3 cellular contexts compared by ENCODE assay signal in the genomic region with DNA sequence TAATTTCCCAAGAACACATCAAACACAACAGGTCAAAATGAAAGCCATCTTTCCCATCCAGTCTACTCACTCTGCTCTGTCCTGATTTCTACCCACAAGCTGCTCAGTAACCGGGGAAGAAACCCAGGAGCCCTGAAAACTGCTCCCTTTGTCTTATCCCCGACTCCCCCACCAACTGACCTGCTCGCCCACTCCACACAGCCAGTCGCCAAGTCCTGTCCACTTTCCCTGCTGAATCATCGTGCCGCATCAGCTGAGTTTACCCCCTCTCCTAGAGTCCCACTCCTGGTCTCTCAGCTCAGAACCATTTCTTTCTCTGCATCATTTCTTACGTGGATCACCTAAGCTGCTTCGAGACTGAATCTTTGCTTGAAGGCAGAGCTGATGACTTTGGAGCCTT.
TF ChIP-seq lines count a peak whose summit lies in the region.

No MANE protein-coding gene starts in this region.

TF ChIP-seq in GM23338, 12 proteins besides CTCF, POLR2A, EP300 and RAD21 (continues in another document):
- TF ChIP-seq CREB1 (CRISPR knock-in tag; IDR thresholded peaks at IDR 0.05; ENCODE audit: low read depth) (no peak), EZH2 (IDR thresholded peaks at IDR 0.05; ENCODE audit: low read depth, unreplicated experiment) (no peak), EZH2phosphoT487 (IDR thresholded peaks at IDR 0.05; ENCODE audit: unreplicated experiment) (no peak), ZNF114 (CRISPR knock-in tag; IDR thresholded peaks at IDR 0.05) (no peak), ZNF331 (CRISPR knock-in tag; IDR thresholded peaks at IDR 0.05; ENCODE audit: low read depth) (no peak)
- TF ChIP-seq, protein P1, sequence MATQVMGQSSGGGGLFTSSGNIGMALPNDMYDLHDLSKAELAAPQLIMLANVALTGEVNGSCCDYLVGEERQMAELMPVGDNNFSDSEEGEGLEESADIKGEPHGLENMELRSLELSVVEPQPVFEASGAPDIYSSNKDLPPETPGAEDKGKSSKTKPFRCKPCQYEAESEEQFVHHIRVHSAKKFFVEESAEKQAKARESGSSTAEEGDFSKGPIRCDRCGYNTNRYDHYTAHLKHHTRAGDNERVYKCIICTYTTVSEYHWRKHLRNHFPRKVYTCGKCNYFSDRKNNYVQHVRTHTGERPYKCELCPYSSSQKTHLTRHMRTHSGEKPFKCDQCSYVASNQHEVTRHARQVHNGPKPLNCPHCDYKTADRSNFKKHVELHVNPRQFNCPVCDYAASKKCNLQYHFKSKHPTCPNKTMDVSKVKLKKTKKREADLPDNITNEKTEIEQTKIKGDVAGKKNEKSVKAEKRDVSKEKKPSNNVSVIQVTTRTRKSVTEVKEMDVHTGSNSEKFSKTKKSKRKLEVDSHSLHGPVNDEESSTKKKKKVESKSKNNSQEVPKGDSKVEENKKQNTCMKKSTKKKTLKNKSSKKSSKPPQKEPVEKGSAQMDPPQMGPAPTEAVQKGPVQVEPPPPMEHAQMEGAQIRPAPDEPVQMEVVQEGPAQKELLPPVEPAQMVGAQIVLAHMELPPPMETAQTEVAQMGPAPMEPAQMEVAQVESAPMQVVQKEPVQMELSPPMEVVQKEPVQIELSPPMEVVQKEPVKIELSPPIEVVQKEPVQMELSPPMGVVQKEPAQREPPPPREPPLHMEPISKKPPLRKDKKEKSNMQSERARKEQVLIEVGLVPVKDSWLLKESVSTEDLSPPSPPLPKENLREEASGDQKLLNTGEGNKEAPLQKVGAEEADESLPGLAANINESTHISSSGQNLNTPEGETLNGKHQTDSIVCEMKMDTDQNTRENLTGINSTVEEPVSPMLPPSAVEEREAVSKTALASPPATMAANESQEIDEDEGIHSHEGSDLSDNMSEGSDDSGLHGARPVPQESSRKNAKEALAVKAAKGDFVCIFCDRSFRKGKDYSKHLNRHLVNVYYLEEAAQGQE (IDR thresholded peaks at IDR 0.05; ENCODE audit: unreplicated experiment) = no peak
- TF ChIP-seq, protein P2, sequence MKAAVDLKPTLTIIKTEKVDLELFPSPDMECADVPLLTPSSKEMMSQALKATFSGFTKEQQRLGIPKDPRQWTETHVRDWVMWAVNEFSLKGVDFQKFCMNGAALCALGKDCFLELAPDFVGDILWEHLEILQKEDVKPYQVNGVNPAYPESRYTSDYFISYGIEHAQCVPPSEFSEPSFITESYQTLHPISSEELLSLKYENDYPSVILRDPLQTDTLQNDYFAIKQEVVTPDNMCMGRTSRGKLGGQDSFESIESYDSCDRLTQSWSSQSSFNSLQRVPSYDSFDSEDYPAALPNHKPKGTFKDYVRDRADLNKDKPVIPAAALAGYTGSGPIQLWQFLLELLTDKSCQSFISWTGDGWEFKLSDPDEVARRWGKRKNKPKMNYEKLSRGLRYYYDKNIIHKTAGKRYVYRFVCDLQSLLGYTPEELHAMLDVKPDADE (IDR thresholded peaks at IDR 0.05) = no peak

TF ChIP-seq in K562, 482 proteins besides CTCF, POLR2A, EP300 and RAD21:
- TF ChIP-seq ZNF174 (CRISPR knock-in tag; IDR thresholded peaks at IDR 0.05) (no peak), NFE2 (IDR thresholded peaks at IDR 0.05; ENCODE audit: low read depth) (0 out of 2 replicates have a peak, but pooled peaks have one; percentile 17)

TF ChIP-seq in H1, 55 proteins besides CTCF, POLR2A, EP300 and RAD21:
- no peak for TF ChIP-seq CREB1 (IDR thresholded peaks at IDR 0.05)
- no peak for TF ChIP-seq JUN (IDR thresholded peaks at IDR 0.05; ENCODE audit: low read depth, low read length)
- TF ChIP-seq GTF2F1 (IDR thresholded peaks at IDR 0.05; ENCODE audit: borderline replicate concordance, low read depth, low read length) = no peak
- no peak for TF ChIP-seq CHD1 (IDR thresholded peaks at IDR 0.05; ENCODE audit: low read depth, low read length)
- TF ChIP-seq ZNF274 (IDR thresholded peaks at IDR 0.05; ENCODE audit: borderline replicate concordance, extremely low read depth, low read length) = no peak
- no peak for TF ChIP-seq ASH2L (IDR thresholded peaks at IDR 0.05; ENCODE audit: low read length)
- no peak for TF ChIP-seq KDM5A (IDR thresholded peaks at IDR 0.05; ENCODE audit: low read length)
- TF ChIP-seq SP1 (IDR thresholded peaks at IDR 0.05; ENCODE audit: low read depth, low read length) = no peak
- no peak for TF ChIP-seq SIX5 (IDR thresholded peaks at IDR 0.05; ENCODE audit: low read depth, low read length)
- TF ChIP-seq PHF8 (conservative IDR thresholded peaks at IDR 0.05; ENCODE audit: low read depth, low read length) = no peak
- no peak for TF ChIP-seq POU5F1 (IDR thresholded peaks at IDR 0.05; ENCODE audit: low read depth, low read length)
- no peak for TF ChIP-seq SP2 (IDR thresholded peaks at IDR 0.05; ENCODE audit: low read length)
- TF ChIP-seq NANOG (IDR thresholded peaks at IDR 0.05; ENCODE audit: insufficient read depth, low read depth, low read length, poor library complexity, severe bottlenecking) = no peak
- TF ChIP-seq SIRT6 (IDR thresholded peaks at IDR 0.05; ENCODE audit: low read length) = no peak
- TF ChIP-seq SAP30 (IDR thresholded peaks at IDR 0.05; ENCODE audit: insufficient read depth, insufficient replicate concordance, low read length) = no peak
- no peak for TF ChIP-seq MAFK (IDR thresholded peaks at IDR 0.05; ENCODE audit: low read depth, low read length)
- no peak for TF ChIP-seq RBBP5 (IDR thresholded peaks at IDR 0.05; ENCODE audit: borderline replicate concordance, low read depth, low read length)
- TF ChIP-seq, protein P3, sequence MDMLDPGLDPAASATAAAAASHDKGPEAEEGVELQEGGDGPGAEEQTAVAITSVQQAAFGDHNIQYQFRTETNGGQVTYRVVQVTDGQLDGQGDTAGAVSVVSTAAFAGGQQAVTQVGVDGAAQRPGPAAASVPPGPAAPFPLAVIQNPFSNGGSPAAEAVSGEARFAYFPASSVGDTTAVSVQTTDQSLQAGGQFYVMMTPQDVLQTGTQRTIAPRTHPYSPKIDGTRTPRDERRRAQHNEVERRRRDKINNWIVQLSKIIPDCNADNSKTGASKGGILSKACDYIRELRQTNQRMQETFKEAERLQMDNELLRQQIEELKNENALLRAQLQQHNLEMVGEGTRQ (IDR thresholded peaks at IDR 0.05; ENCODE audit: low read length) = no peak
- TF ChIP-seq RNF2 (IDR thresholded peaks at IDR 0.05; ENCODE audit: borderline replicate concordance, low read depth, low read length, missing control alignments, poor library complexity, severe bottlenecking) = no peak
